In genomic region chr4:78692815-78693156, GRCh38 we compare ENCODE assay signal across 14 cellular contexts.
"Had no signal": no experiment of that assay in that cellular context is flagged by ENCODE, and none has a peak within 500 bp of the region (broad histone marks: within the 10 kb centered on the region; RNA-seq: fewer than 3 reads in every experiment).

No MANE protein-coding gene starts in this region.

- H3K27ac Mint-ChIP-seq: activated CD4-positive, alpha-beta memory T cell treated with anti-CD3 and anti-CD28 coated beads for 36 hours; activated naive CD8-positive, alpha-beta T cell; endodermal cell; stimulated activated naive CD8-positive, alpha-beta T cell treated with anti-CD3 and anti-CD28 coated beads, Interleukin-15, Interleukin-2, amounts not matched to agents 100 ng/mL and 50 ng/mL, for 24 hours had no signal

- H3K9me3 ChIP-seq: lower lobe of right lung, prostate gland, upper lobe of right lung had no signal

- H3K4me1 ChIP-seq: lower lobe of right lung, prostate gland, upper lobe of right lung had no signal

- H3K36me3 Mint-ChIP-seq: activated CD4-positive, alpha-beta memory T cell treated with anti-CD3 and anti-CD28 coated beads for 36 hours; activated naive CD8-positive, alpha-beta T cell; naive thymus-derived CD8-positive, alpha-beta T cell had no signal

- H3K27ac ChIP-seq: brain microvascular endothelial cell, lower lobe of right lung, prostate gland, upper lobe of right lung, VCaP had no signal

- ATAC-seq: activated T-cell treated with anti-CD3 and anti-CD28 coated beads, Interleukin-2, amount 50 U/mL, for 4 hours; naive thymus-derived CD8-positive, alpha-beta T cell had no signal

- H3K27me3 Mint-ChIP-seq: activated CD4-positive, alpha-beta memory T cell treated with anti-CD3 and anti-CD28 coated beads for 36 hours; activated naive CD8-positive, alpha-beta T cell; naive thymus-derived CD8-positive, alpha-beta T cell; stimulated activated naive CD8-positive, alpha-beta T cell treated with anti-CD3 and anti-CD28 coated beads, Interleukin-15, Interleukin-2, amounts not matched to agents 100 ng/mL and 50 ng/mL, for 24 hours had no signal

- H3K4me3 Mint-ChIP-seq: activated CD4-positive, alpha-beta memory T cell treated with anti-CD3 and anti-CD28 coated beads for 36 hours; activated naive CD8-positive, alpha-beta T cell; activated T-cell treated with anti-CD3 and anti-CD28 coated beads, Interleukin-2, amount 50 U/mL, for 4 hours; endodermal cell; naive thymus-derived CD8-positive, alpha-beta T cell; stimulated activated naive CD8-positive, alpha-beta T cell treated with anti-CD3 and anti-CD28 coated beads, Interleukin-15, Interleukin-2, amounts not matched to agents 100 ng/mL and 50 ng/mL, for 24 hours had no signal

- H3K27me3 ChIP-seq: brain microvascular endothelial cell, upper lobe of right lung had no signal

- H3K4me3 ChIP-seq: lower lobe of right lung, prostate gland, upper lobe of right lung had no signal

- H3K36me3 ChIP-seq: brain microvascular endothelial cell, lower lobe of right lung, prostate gland, upper lobe of right lung had no signal

- DNase-seq: activated CD4-positive, alpha-beta memory T cell treated with anti-CD3 and anti-CD28 coated beads for 36 hours; activated gamma-delta T cell; activated T-cell treated with anti-CD3 and anti-CD28 coated beads, Interleukin-2, amount 50 U/mL, for 4 hours; brain microvascular endothelial cell; endodermal cell; lower lobe of right lung; naive thymus-derived CD8-positive, alpha-beta T cell; stimulated activated CD4-positive, alpha-beta T cell treated with anti-CD3 and anti-CD28 coated beads, Interleukin-2, amount 100 ng/mL, for 48 hours; T1000; upper lobe of right lung had no signal
